Comparison of ENCODE assay signal across 1 cellular context in genomic region chr6:105992315-105992961, GRCh38.
TF ChIP-seq lines count a peak whose summit lies in the region.

No MANE protein-coding gene starts in this region.

TF ChIP-seq in K562, 482 proteins besides CTCF, POLR2A, EP300 and RAD21 (continued from another document):
- no peak for TF ChIP-seq ZNF318 (IDR thresholded peaks at IDR 0.05; ENCODE audit: borderline replicate concordance in 1 of 2, low read depth in 1 of 2)
- TF ChIP-seq RBFOX2 (IDR thresholded peaks at IDR 0.05; ENCODE audit: low read depth, low read length): peak; percentile 74
- TF ChIP-seq CREB5 (CRISPR knock-in tag; IDR thresholded peaks at IDR 0.05): no peak
- TF ChIP-seq USF1 (CRISPR knock-in tag; IDR thresholded peaks at IDR 0.05): peak; percentile 98
- peak; percentile 43 for TF ChIP-seq NFIC (IDR thresholded peaks at IDR 0.05)
